In genomic region chr1:18805925-18806849, GRCh38 we compare ENCODE assay signal across 29 cellular contexts. TPM values are rescaled to one million over a fixed set of nuclear protein-coding genes. Genes with fewer than 3 reads are reported as not detected.
DNase-seq lines count a peak whose midpoint lies in the region; ATAC-seq, FAIRE-seq and TF ChIP-seq lines count a peak whose summit lies in the region.
"Had no signal": no experiment of that assay in that cellular context is flagged by ENCODE, and none has a peak within 500 bp of the region (broad histone marks: within the 10 kb centered on the region; RNA-seq: fewer than 3 reads in every experiment).

No MANE protein-coding gene starts in this region.

- H3K27me3 ChIP-seq in bronchial epithelial cell (ENCODE audit: control insufficient read depth, insufficient read depth, low read length) (peaks cover 3% of the 10 kb centered on the region), neural progenitor cell (no peaks in the 10 kb centered on the region)
- H3K27me3 ChIP-seq: foreskin keratinocyte, right atrium auricular region had no signal

- H3F3A ChIP-seq in neural progenitor cell (ENCODE audit: low read depth): no peaks in the 10 kb centered on the region

- peak; percentile 11; the same call in 1 of the 2 replicates for TF ChIP-seq CTCF in AG10803 (conservative IDR thresholded peaks at IDR 0.05; ENCODE audit: low read length)
- no peak for TF ChIP-seq CTCF in HFFc6 (IDR thresholded peaks at IDR 0.05)
- no peak for TF ChIP-seq CTCF in bronchial epithelial cell (IDR thresholded peaks at IDR 0.05; ENCODE audit: insufficient read depth, low read length, severe bottlenecking)
- TF ChIP-seq CTCF in neural progenitor cell (IDR thresholded peaks at IDR 0.05): peak; percentile 8

- H3K9me3 ChIP-seq in neural progenitor cell (ENCODE audit: low read depth): no peaks in the 10 kb centered on the region
- H3K9me3 ChIP-seq: breast epithelium, lower lobe of right lung, right atrium auricular region had no signal

- no peak overlapping the region for H2AFZ ChIP-seq in neural progenitor cell (replicated peaks)

- H3K4me1 Mint-ChIP-seq in HFFc6 (ENCODE audit: low read depth): 0 out of 2 replicates have a peak, but pooled peaks cover 6% of the 10 kb centered on the region
- peaks cover 8% of the 10 kb centered on the region for H3K4me1 Mint-ChIP-seq in neural progenitor cell

- no peak overlapping the region for H3K4me2 ChIP-seq in neural progenitor cell

- H3K4me3 ChIP-seq in AG10803 (ENCODE audit: low read length) (no peak overlapping the region), bronchial epithelial cell (ENCODE audit: low read depth, low read length) (no peak overlapping the region), neural progenitor cell (no peak overlapping the region)
- H3K4me3 ChIP-seq: breast epithelium, lower lobe of right lung, right atrium auricular region, SK-N-MC had no signal

- no peak overlapping the region for H3K9ac ChIP-seq in neural progenitor cell

- no peak for ATAC-seq in HG02885 (IDR thresholded peaks at IDR 0.05; ENCODE audit: poor library complexity, unreplicated experiment)
- ATAC-seq: foreskin keratinocyte, lower lobe of right lung, WTC11 had no signal

- no peak overlapping the region for H3K27ac Mint-ChIP-seq in HFFc6
- no peak overlapping the region for H3K27ac Mint-ChIP-seq in neural progenitor cell
- H3K27ac Mint-ChIP-seq: dendritic cell treated with granulocyte-macrophage colony-stimulating factor and Interleukin-4, amounts not matched to agents 40 ng/mL and 50 ng/mL, for 4 days; WTC11 had no signal

- FAIRE-seq in bronchial epithelial cell (lab: Jason Lieb, UNC): peak; percentile 18
- FAIRE-seq: endothelial cell of umbilical vein, GM18507, islet of Langerhans had no signal

- no peaks in the 10 kb centered on the region for H3K36me3 Mint-ChIP-seq in HFFc6 (ENCODE audit: low read depth)
- no peaks in the 10 kb centered on the region for H3K36me3 Mint-ChIP-seq in neural progenitor cell
- H3K36me3 Mint-ChIP-seq: WTC11 had no signal

- H3K36me3 ChIP-seq in bronchial epithelial cell (ENCODE audit: control insufficient read depth, insufficient read depth, low read length) (no peaks in the 10 kb centered on the region), neural progenitor cell (no peaks in the 10 kb centered on the region)
- H3K36me3 ChIP-seq: breast epithelium, lower lobe of right lung, right atrium auricular region had no signal

- H3K27me3 Mint-ChIP-seq in HFFc6 (ENCODE audit: insufficient read depth) (peaks cover 15% of the 10 kb centered on the region), neural progenitor cell (ENCODE audit: insufficient read depth, low read depth) (peaks cover 14% of the 10 kb centered on the region)

- H3K4me1 ChIP-seq in neural progenitor cell: peaks cover 12% of the 10 kb centered on the region
- H3K4me1 ChIP-seq: breast epithelium, foreskin keratinocyte, lower lobe of right lung, right atrium auricular region had no signal

- H4K20me1 ChIP-seq in neural progenitor cell (ENCODE audit: low read depth): no peaks in the 10 kb centered on the region

- H3K27ac ChIP-seq in neural progenitor cell: no peak overlapping the region
- H3K27ac ChIP-seq: breast epithelium, foreskin keratinocyte, lower lobe of right lung, right atrium auricular region, SK-N-MC had no signal

- peak; percentile 56 for DNase-seq in AG10803 (ENCODE audit: low read depth)
- peak; percentile 33 for DNase-seq in HFFc6
- DNase-seq in bronchial epithelial cell (ENCODE audit: low read depth): no peak
- DNase-seq in neural progenitor cell (ENCODE audit: low spot score): no peak
- DNase-seq in T-helper 1 cell: no peak
- no peak for DNase-seq in NCI-H146 (lab: John Stamatoyannopoulos, UW)
- no peak for DNase-seq in mesenteric fat pad (ENCODE audit: low spot score)
- DNase-seq: activated CD4-positive, alpha-beta T cell treated with anti-CD3 and anti-CD28 coated beads, Interleukin-2, amount 50 U/mL, for 4 hours; activated CD8-positive, alpha-beta memory T cell treated with anti-CD3 and anti-CD28 coated beads, Interleukin-2, amount 50 U/mL, for 48 hours; activated effector memory CD4-positive, alpha-beta T cell treated with Interleukin-2 at 50 U/mL for 16 hours; AML-193; DMS79; foreskin keratinocyte; hippocampal formation; Karpas-422; lower lobe of right lung; NCI-H1092; stimulated activated CD4-positive, alpha-beta T cell treated with anti-CD3 and anti-CD28 coated beads, Interleukin-15, amount 100 ng/mL, for 24 hours had no signal

- H3K9me3 Mint-ChIP-seq in HFFc6: no peaks in the 10 kb centered on the region
- no peaks in the 10 kb centered on the region for H3K9me3 Mint-ChIP-seq in neural progenitor cell
- H3K9me3 Mint-ChIP-seq: dendritic cell treated with granulocyte-macrophage colony-stimulating factor and Interleukin-4, amounts not matched to agents 40 ng/mL and 50 ng/mL, for 4 days; WTC11 had no signal

- H3K4me3 Mint-ChIP-seq in HFFc6 (no peak overlapping the region), neural progenitor cell (no peak overlapping the region)
- H3K4me3 Mint-ChIP-seq: dendritic cell treated with granulocyte-macrophage colony-stimulating factor and Interleukin-4, amounts not matched to agents 40 ng/mL and 50 ng/mL, for 4 days; WTC11 had no signal

- no peaks in the 10 kb centered on the region for H3K79me2 ChIP-seq in neural progenitor cell (ENCODE audit: low read depth)

RNA-seq across cellular contexts. Expression of gene TAS1R2, which starts 53.3 kb away (rescaled TPM):
- not detected for total RNA-seq in HFFc6 (2021; fragmentation: NEBNext Ultra II Directional; extraction: Animal tissue kit (Norgen Biotek cat#: 25700))
- total RNA-seq in bronchial epithelial cell (not detected in 2 replicates), neural progenitor cell (ENCODE audit: low replicate concordance) (not detected in 2 replicates), mesenteric fat pad (not detected)
- total RNA-seq: breast epithelium, endothelial cell of umbilical vein, foreskin keratinocyte, lower lobe of right lung, NCI-H460, osteoblast, right atrium auricular region, WTC11 had no signal

Comparison
In these comparisons a context has a peak if more than half of its experiments do, and no peak if none do; other contexts are left out.
1. DNase-seq: peak in AG10803 (single experiment) and HFFc6 (single experiment); none in bronchial epithelial cell (single experiment), neural progenitor cell (single experiment), T-helper 1 cell (0 of 5), NCI-H146 (single experiment) and mesenteric fat pad (single experiment).
2. CTCF ChIP-seq: peak in AG10803 (single experiment) and neural progenitor cell (single experiment); none in HFFc6 (single experiment) and bronchial epithelial cell (single experiment).